ENCODE assay signal across 9 cellular contexts in genomic region chr11:36450391-36450714, GRCh38. TPM values are rescaled to one million over a fixed set of nuclear protein-coding genes. Genes with fewer than 3 reads are reported as not detected.
DNase-seq lines count a peak whose midpoint lies in the region; ATAC-seq and TF ChIP-seq lines count a peak whose summit lies in the region.
"Had no signal": no experiment of that assay in that cellular context is flagged by ENCODE, and none has a peak within 500 bp of the region (broad histone marks: within the 10 kb centered on the region; RNA-seq: fewer than 3 reads in every experiment).

No MANE protein-coding gene starts in this region.

- peaks cover 12 to 26% of the 10 kb centered on the region in 2 experiments for H3K4me1 ChIP-seq in neutrophil (ENCODE audit: control insufficient read depth in 1 of 2, insufficient read depth in 1 of 2, low read depth in 1 of 2, low read length in 1 of 2)

- CTCF ChIA-PET in activated naive CD4-positive, alpha-beta T cell treated with anti-CD3 and anti-CD28 coated beads, Interleukin-2, amount 10 ng/mL, durations not matched to agents 7 days and 5 days (lab: Charles Lee): interaction anchor here (0.8 to 2.1 kb wide), 6 partner anchors 25 to 158 kb away, joined by 3 to 8 read pairs (median 4); no protein-coding TSS in a partner anchor

- POLR2A ChIA-PET in activated naive CD8-positive, alpha-beta T cell treated with anti-CD3 and anti-CD28 coated beads, Interleukin-2, amount 10 ng/mL, durations not matched to agents 7 days and 5 days (lab: Charles Lee): interaction anchor here (0.8 to 1.6 kb wide), 2 partner anchors 29 to 40 kb away, joined by 3 to 4 read pairs; no protein-coding TSS in a partner anchor

- peaks cover 1% of the 10 kb centered on the region for H3K27me3 Mint-ChIP-seq in activated naive CD8-positive, alpha-beta T cell treated with anti-CD3 and anti-CD28 coated beads, Interleukin-2, amount 10 ng/mL, durations not matched to agents 7 days and 5 days
- no peaks in the 10 kb centered on the region for H3K27me3 Mint-ChIP-seq in activated naive CD4-positive, alpha-beta T cell treated with anti-CD3 and anti-CD28 coated beads, Interleukin-2, amount 10 ng/mL, durations not matched to agents 7 days and 5 days

- peaks cover 7% of the 10 kb centered on the region for H3K36me3 ChIP-seq in neutrophil

- peak; percentile 19 for ATAC-seq in GM18517 (IDR thresholded peaks at IDR 0.05; ENCODE audit: unreplicated experiment)
- ATAC-seq in HG02623 (IDR thresholded peaks at IDR 0.05; ENCODE audit: unreplicated experiment): peak; percentile 7
- ATAC-seq in activated naive CD8-positive, alpha-beta T cell treated with anti-CD3 and anti-CD28 coated beads, Interleukin-2, amount 10 ng/mL, durations not matched to agents 7 days and 5 days (ENCODE audit: low read depth): peak; percentile 9
- ATAC-seq in HG03439 (IDR thresholded peaks at IDR 0.05; ENCODE audit: unreplicated experiment): no peak

- H3K27ac Mint-ChIP-seq in activated naive CD8-positive, alpha-beta T cell treated with anti-CD3 and anti-CD28 coated beads, Interleukin-2, amount 10 ng/mL, durations not matched to agents 7 days and 5 days: peak overlapping the region; percentile 62
- H3K27ac Mint-ChIP-seq in activated naive CD4-positive, alpha-beta T cell treated with anti-CD3 and anti-CD28 coated beads, Interleukin-2, amount 10 ng/mL, durations not matched to agents 7 days and 5 days: no peak overlapping the region

- DNase-seq in activated naive CD8-positive, alpha-beta T cell treated with anti-CD3 and anti-CD28 coated beads, Interleukin-2, amount 10 ng/mL, durations not matched to agents 7 days and 5 days: no peak
- DNase-seq in activated naive CD4-positive, alpha-beta T cell treated with anti-CD3 and anti-CD28 coated beads, Interleukin-2, amount 10 ng/mL, durations not matched to agents 7 days and 5 days: no peak
- DNase-seq in medulla oblongata (ENCODE audit: extremely low spot score): no peak
- DNase-seq: activated effector memory CD4-positive, alpha-beta T cell treated with anti-CD3 and anti-CD28 coated beads, Interleukin-2, amount 50 U/mL, for 16 hours; SHP77 had no signal

- no peaks in the 10 kb centered on the region for H3K36me3 Mint-ChIP-seq in activated naive CD8-positive, alpha-beta T cell treated with anti-CD3 and anti-CD28 coated beads, Interleukin-2, amount 10 ng/mL, durations not matched to agents 7 days and 5 days
- peaks cover 4% of the 10 kb centered on the region for H3K36me3 Mint-ChIP-seq in activated naive CD4-positive, alpha-beta T cell treated with anti-CD3 and anti-CD28 coated beads, Interleukin-2, amount 10 ng/mL, durations not matched to agents 7 days and 5 days

- H3K4me1 Mint-ChIP-seq in activated naive CD8-positive, alpha-beta T cell treated with anti-CD3 and anti-CD28 coated beads, Interleukin-2, amount 10 ng/mL, durations not matched to agents 7 days and 5 days: peaks cover 29% of the 10 kb centered on the region
- H3K4me1 Mint-ChIP-seq in activated naive CD4-positive, alpha-beta T cell treated with anti-CD3 and anti-CD28 coated beads, Interleukin-2, amount 10 ng/mL, durations not matched to agents 7 days and 5 days: peaks cover 42% of the 10 kb centered on the region

- no peaks in the 10 kb centered on the region for H3K9me3 ChIP-seq in neutrophil

- H3K9me3 Mint-ChIP-seq in activated naive CD8-positive, alpha-beta T cell treated with anti-CD3 and anti-CD28 coated beads, Interleukin-2, amount 10 ng/mL, durations not matched to agents 7 days and 5 days: no peaks in the 10 kb centered on the region
- H3K9me3 Mint-ChIP-seq in activated naive CD4-positive, alpha-beta T cell treated with anti-CD3 and anti-CD28 coated beads, Interleukin-2, amount 10 ng/mL, durations not matched to agents 7 days and 5 days: no peaks in the 10 kb centered on the region

- H3K27me3 ChIP-seq in neutrophil: no peaks in the 10 kb centered on the region

- H3K27ac ChIP-seq in neutrophil: peak overlapping the region; percentile 58

- peak overlapping the region in 1 of 2 experiments; percentile 31 for H3K4me3 ChIP-seq in neutrophil (ENCODE audit: low read depth in 1 of 2, low read length in 1 of 2)

- TF ChIP-seq CTCF in neutrophil (IDR thresholded peaks at IDR 0.05): no peak

- peak overlapping the region; percentile 53 for H3K4me3 Mint-ChIP-seq in activated naive CD8-positive, alpha-beta T cell treated with anti-CD3 and anti-CD28 coated beads, Interleukin-2, amount 10 ng/mL, durations not matched to agents 7 days and 5 days
- H3K4me3 Mint-ChIP-seq in activated naive CD4-positive, alpha-beta T cell treated with anti-CD3 and anti-CD28 coated beads, Interleukin-2, amount 10 ng/mL, durations not matched to agents 7 days and 5 days: no peak overlapping the region

RNA-seq across cellular contexts. Expression of gene TRAF6, which starts 59.7 kb away (rescaled TPM):
- 10 to 100 TPM; 13.3 to 14.5 TPM for total RNA-seq in activated naive CD8-positive, alpha-beta T cell treated with anti-CD3 and anti-CD28 coated beads, Interleukin-2, amount 10 ng/mL, durations not matched to agents 7 days and 5 days
